Comparison of ENCODE assay signal across 28 cellular contexts in genomic region chr3:6113338-6113737, GRCh38.
"Had no signal": no experiment of that assay in that cellular context is flagged by ENCODE, and none has a peak within 500 bp of the region (broad histone marks: within the 10 kb centered on the region; RNA-seq: fewer than 3 reads in every experiment).

No MANE protein-coding gene starts in this region.

- H3K79me2 ChIP-seq: parathyroid adenoma had no signal

- H3K27ac ChIP-seq: neural progenitor cell, ovary, parathyroid adenoma, psoas muscle, sigmoid colon, stomach, thoracic aorta, thyroid gland, tibial nerve, upper lobe of left lung, vagina had no signal

- H3K27me3 Mint-ChIP-seq: progenitor cell of endocrine pancreas; stimulated activated naive B cell treated with anti-CD40 and anti-IgM and Interleukin-4, amounts not matched to agents 10 μg/mL and 1 μg/mL and 100 μg/mL, for 72 hours; stimulated activated naive CD8-positive, alpha-beta T cell treated with anti-CD3 and anti-CD28 coated beads, Interleukin-15, Interleukin-2, amounts not matched to agents 100 ng/mL and 50 ng/mL, for 24 hours had no signal

- H3K27me3 ChIP-seq: neural progenitor cell, ovary, sigmoid colon, stomach, thyroid gland, tibial nerve, upper lobe of left lung, vagina had no signal

- H2AFZ ChIP-seq: neural progenitor cell, parathyroid adenoma had no signal

- H3K27ac Mint-ChIP-seq: natural killer cell; nephron; neural progenitor cell; progenitor cell of endocrine pancreas; stimulated activated effector memory CD8-positive, alpha-beta T cell treated with anti-CD3 and anti-CD28 coated beads, Interleukin-12 subunit alpha, Interleukin-12 subunit beta, amount 100 ng/mL, for 72 hours; stimulated activated naive B cell treated with anti-CD40 and anti-IgM and Interleukin-4, amounts not matched to agents 10 μg/mL and 1 μg/mL and 100 μg/mL, for 72 hours; stimulated activated naive CD8-positive, alpha-beta T cell treated with anti-CD3 and anti-CD28 coated beads, Interleukin-15, Interleukin-2, amounts not matched to agents 100 ng/mL and 50 ng/mL, for 24 hours had no signal

- H3K9me3 Mint-ChIP-seq: nephron, neural progenitor cell had no signal

- H3K9me3 ChIP-seq: ovary, psoas muscle, sigmoid colon, stomach, thoracic aorta, thyroid gland, tibial nerve, upper lobe of left lung, vagina had no signal

- ATAC-seq: natural killer cell; psoas muscle; right cardiac atrium; stimulated activated effector memory CD8-positive, alpha-beta T cell treated with anti-CD3 and anti-CD28 coated beads, Interleukin-12 subunit alpha, Interleukin-12 subunit beta, amount 100 ng/mL, for 72 hours; stimulated activated naive B cell treated with anti-CD40 and anti-IgM and Interleukin-4, amounts not matched to agents 10 μg/mL and 1 μg/mL and 100 μg/mL, for 72 hours had no signal

- H3K4me1 ChIP-seq: neural progenitor cell, parathyroid adenoma, psoas muscle, sigmoid colon, thyroid gland, tibial nerve, upper lobe of left lung, vagina had no signal

- DNase-seq: natural killer cell; occipital lobe; ovary; posterior cingulate gyrus; psoas muscle; right cardiac atrium; sigmoid colon; small intestine; stimulated activated CD4-positive, alpha-beta T cell treated with anti-CD3 and anti-CD28 coated beads, Interleukin-15, amount 100 ng/mL, for 24 hours; stimulated activated CD4-positive, alpha-beta T cell treated with anti-CD3 and anti-CD28 coated beads, Interleukin-2, amount 100 ng/mL, for 24 hours; stimulated activated CD4-positive, alpha-beta T cell treated with anti-CD3 and anti-CD28 coated beads, Interleukin-2, amount 100 ng/mL, for 48 hours; stimulated activated CD4-positive, alpha-beta T cell treated with anti-CD3 and anti-CD28 coated beads, Interleukin-4, amount 100 ng/mL, for 24 hours; stimulated activated naive B cell treated with anti-CD40 and anti-IgM and Interleukin-4, amounts not matched to agents 10 μg/mL and 1 μg/mL and 100 μg/mL, for 72 hours; stimulated activated naive CD4-positive, alpha-beta T cell treated with Interleukin-2 at 50 U/mL for 16 hours; stomach; thyroid gland; trophoblast cell; upper lobe of left lung had no signal

- H3K36me3 Mint-ChIP-seq: natural killer cell; neural progenitor cell; stimulated activated effector memory CD8-positive, alpha-beta T cell treated with anti-CD3 and anti-CD28 coated beads, Interleukin-12 subunit alpha, Interleukin-12 subunit beta, amount 100 ng/mL, for 72 hours; stimulated activated naive B cell treated with anti-CD40 and anti-IgM and Interleukin-4, amounts not matched to agents 10 μg/mL and 1 μg/mL and 100 μg/mL, for 72 hours had no signal

- H3K4me1 Mint-ChIP-seq: natural killer cell; nephron; neural progenitor cell; stimulated activated effector memory CD8-positive, alpha-beta T cell treated with anti-CD3 and anti-CD28 coated beads, Interleukin-12 subunit alpha, Interleukin-12 subunit beta, amount 100 ng/mL, for 72 hours; stimulated activated naive B cell treated with anti-CD40 and anti-IgM and Interleukin-4, amounts not matched to agents 10 μg/mL and 1 μg/mL and 100 μg/mL, for 72 hours had no signal

- H3K4me3 ChIP-seq: neural progenitor cell, ovary, psoas muscle, sigmoid colon, stomach, thoracic aorta, thyroid gland, tibial nerve, upper lobe of left lung, vagina had no signal

- H3K9ac ChIP-seq: neural progenitor cell, parathyroid adenoma had no signal

- H3K4me3 Mint-ChIP-seq: natural killer cell; nephron; neural progenitor cell; stimulated activated effector memory CD8-positive, alpha-beta T cell treated with anti-CD3 and anti-CD28 coated beads, Interleukin-12 subunit alpha, Interleukin-12 subunit beta, amount 100 ng/mL, for 72 hours; stimulated activated naive B cell treated with anti-CD40 and anti-IgM and Interleukin-4, amounts not matched to agents 10 μg/mL and 1 μg/mL and 100 μg/mL, for 72 hours; stimulated activated naive CD8-positive, alpha-beta T cell treated with anti-CD3 and anti-CD28 coated beads, Interleukin-15, Interleukin-2, amounts not matched to agents 100 ng/mL and 50 ng/mL, for 24 hours had no signal

- FAIRE-seq: small intestine, urothelium cell line had no signal

- H3K4me2 ChIP-seq: neural progenitor cell had no signal

- H3K36me3 ChIP-seq: neural progenitor cell, ovary, sigmoid colon, stomach, thoracic aorta, thyroid gland, tibial nerve, upper lobe of left lung, vagina had no signal
